14 cellular contexts compared by ENCODE assay signal in genomic region chr1:243950166-243950565, GRCh38.
DNase-seq lines count a peak whose midpoint lies in the region; ATAC-seq and TF ChIP-seq lines count a peak whose summit lies in the region.
"Had no signal": no experiment of that assay in that cellular context is flagged by ENCODE, and none has a peak within 500 bp of the region (broad histone marks: within the 10 kb centered on the region; RNA-seq: fewer than 3 reads in every experiment).

No MANE protein-coding gene starts in this region.

- CTCF ChIA-PET in PC-9 (lab: Charles Lee) = no interaction called here

- H3K27ac ChIP-seq in PC-9 (peak overlapping the region; percentile 31), epithelial cell of prostate (no peak overlapping the region), uterus (no peak overlapping the region), transverse colon (no peak overlapping the region)
- H3K27ac ChIP-seq: left ventricle myocardium inferior had no signal

- in situ Hi-C loops in transverse colon (cut with MboI; ENCODE audit: low pct_ligation_motif_present in 1 of 4, low pct_unique_long_range_greater_than_20kb in 1 of 4, low sequenced_read_pairs in 3 of 4) = no loop called here

- BruUV-seq in PC-9 (replicated peaks; lab: Mats Ljungman, UMichigan) = no TSS peak

- POLR2A ChIA-PET in PC-9 (lab: Charles Lee; ENCODE audit: unreplicated experiment) = interaction anchor here (0.6 to 1.0 kb wide), 2 partner anchors 25 to 352 kb away, joined by 4 to 7 read pairs; no protein-coding TSS in a partner anchor

- DNase-seq in EL = peak; percentile 91
- peak; percentile 34 to 90 for DNase-seq in PC-9
- DNase-seq in epithelial cell of prostate (ENCODE audit: low read depth, low spot score) = peak; percentile 20
- peak; percentile 73 for DNase-seq in non-pigmented ciliary epithelial cell (ENCODE audit: low read depth)
- DNase-seq in uterus = no peak
- DNase-seq in transverse colon = no peak
- DNase-seq: activated B cell treated with CpG ODN at 0.5 μM for 24 hours, Calu3, left ventricle myocardium inferior, NCI-H526, occipital lobe, SHP77 treated with DMSO at 0.1 percent for 48 hours had no signal

- no peak overlapping the region for H3K4me3 ChIP-seq in PC-9
- no peak overlapping the region for H3K4me3 ChIP-seq in uterus
- H3K4me3 ChIP-seq in transverse colon = no peak overlapping the region
- H3K4me3 ChIP-seq: left ventricle myocardium inferior had no signal

- H3K4me2 ChIP-seq in PC-9 = peak overlapping the region; percentile 29; the same call in 1 of the 2 replicates

- ATAC-seq in GM19328 (IDR thresholded peaks at IDR 0.05; ENCODE audit: unreplicated experiment) = no peak
- ATAC-seq in HG03520 (IDR thresholded peaks at IDR 0.05; ENCODE audit: unreplicated experiment) = no peak

- H3K4me1 ChIP-seq in PC-9 (replicated peaks; ENCODE audit: insufficient read depth) = peaks cover 19% of the 10 kb centered on the region
- no peaks in the 10 kb centered on the region for H3K4me1 ChIP-seq in uterus
- H3K4me1 ChIP-seq in transverse colon = no peaks in the 10 kb centered on the region
- H3K4me1 ChIP-seq: left ventricle myocardium inferior had no signal

- TF ChIP-seq CTCF in PC-9 (conservative IDR thresholded peaks at IDR 0.05) (no peak), uterus (IDR thresholded peaks at IDR 0.05) (no peak), transverse colon (IDR thresholded peaks at IDR 0.05) (no peak)

- TF ChIP-seq POLR2A in uterus (IDR thresholded peaks at IDR 0.05) (no peak), transverse colon (IDR thresholded peaks at IDR 0.05) (no peak)

- H3K9me2 ChIP-seq in PC-9 (ENCODE audit: insufficient read depth) = no peaks in the 10 kb centered on the region

- TF ChIP-seq EP300 in transverse colon (IDR thresholded peaks at IDR 0.05; ENCODE audit: low read depth) = no peak

- H3K79me2 ChIP-seq in PC-9 (ENCODE audit: low read depth) = no peaks in the 10 kb centered on the region

- no peaks in the 10 kb centered on the region for H3K9me3 ChIP-seq in PC-9 (ENCODE audit: insufficient read depth, low read depth)
- H3K9me3 ChIP-seq in uterus = no peaks in the 10 kb centered on the region
- H3K9me3 ChIP-seq in transverse colon = no peaks in the 10 kb centered on the region
- H3K9me3 ChIP-seq: left ventricle myocardium inferior had no signal

- peaks cover 5% of the 10 kb centered on the region; the same call in 1 of the 2 replicates for H3F3A ChIP-seq in PC-9 (ENCODE audit: insufficient read depth, low read depth)

- intact Hi-C loops in PC-9 (cut with micrococcal nuclease; ENCODE audit: unreplicated experiment) = loop anchor here (10.0 kb wide), 1 partner anchor 605 kb away; no protein-coding TSS in a partner anchor
- intact Hi-C loops in uterus (cut with DNase I; ENCODE audit: low total_unique reads) = no loop called here
- intact Hi-C loops in transverse colon (cut with DNase I; ENCODE audit: low total_unique reads) = no loop called here

- no peak overlapping the region; the same call in 1 of the 2 replicates for H2AFZ ChIP-seq in PC-9

- H3K27me3 ChIP-seq in PC-9 (ENCODE audit: insufficient read depth, low read depth) (no peaks in the 10 kb centered on the region), uterus (no peaks in the 10 kb centered on the region), transverse colon (no peaks in the 10 kb centered on the region)

- no peaks in the 10 kb centered on the region for H4K20me1 ChIP-seq in PC-9 (ENCODE audit: insufficient read depth)

- 52% methylated on average over 3 of the region's 3 CpGs; no CpG with 5 or more reads in 1 of the 2 donors for WGBS in transverse colon (ENCODE audit: low coverage in 1 of 2), 2 donors

- no peaks in the 10 kb centered on the region for H3K36me3 ChIP-seq in PC-9 (ENCODE audit: low read depth)
- H3K36me3 ChIP-seq in uterus = no peaks in the 10 kb centered on the region
- no peaks in the 10 kb centered on the region for H3K36me3 ChIP-seq in transverse colon
- H3K36me3 ChIP-seq: left ventricle myocardium inferior had no signal

Comparison
In these comparisons a context has a peak if more than half of its experiments do, and no peak if none do; other contexts are left out.
1. DNase-seq: peak in EL (single experiment), PC-9 (2 of 2), epithelial cell of prostate (single experiment) and non-pigmented ciliary epithelial cell (single experiment); none in uterus (0 of 2) and transverse colon (single experiment).